ENCODE assay signal across 1 cellular context in the genomic region with DNA sequence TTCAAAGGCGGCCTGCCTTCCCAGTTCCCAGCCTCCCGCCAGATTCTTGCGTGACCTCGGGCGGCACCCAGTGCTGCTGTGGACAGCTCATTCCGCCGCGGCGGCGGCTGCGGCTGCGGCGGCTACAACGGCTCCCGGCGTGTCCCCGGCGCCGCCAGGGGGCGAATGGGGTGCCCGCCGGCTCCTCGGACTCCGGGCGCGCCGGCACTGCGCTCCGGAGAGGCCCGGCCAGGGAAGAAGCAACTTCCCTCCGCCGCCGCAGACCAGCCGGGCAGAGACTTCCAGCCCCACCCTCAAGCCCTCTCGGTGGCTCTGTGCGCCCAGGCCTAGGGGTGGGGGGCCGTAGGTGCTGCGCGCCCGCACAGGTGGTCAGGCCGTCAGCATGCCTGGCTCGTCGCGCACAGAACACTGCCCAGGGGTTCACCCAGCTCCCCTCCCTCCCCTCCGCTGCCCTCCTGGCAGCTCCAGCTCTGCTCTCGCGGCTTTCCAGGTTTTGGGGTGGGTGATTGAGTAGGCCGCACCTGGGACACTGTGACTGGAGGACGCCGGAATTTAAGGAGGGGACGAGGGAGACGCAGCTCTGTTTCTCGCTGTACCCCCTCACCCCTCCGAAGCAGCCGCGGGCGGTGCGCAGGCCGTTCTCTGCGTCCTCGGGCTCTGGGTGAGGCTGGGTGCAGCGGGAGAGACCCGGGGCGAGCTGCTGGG.
TF ChIP-seq lines count a peak whose summit lies in the region.

No MANE protein-coding gene starts in this region.

TF ChIP-seq in GM23338, 12 proteins besides CTCF, POLR2A, EP300 and RAD21 (continued from another document):
- TF ChIP-seq ETS1 (IDR thresholded peaks at IDR 0.05) = no peak
